ENCODE assay signal across 1 cellular context in the genomic region with DNA sequence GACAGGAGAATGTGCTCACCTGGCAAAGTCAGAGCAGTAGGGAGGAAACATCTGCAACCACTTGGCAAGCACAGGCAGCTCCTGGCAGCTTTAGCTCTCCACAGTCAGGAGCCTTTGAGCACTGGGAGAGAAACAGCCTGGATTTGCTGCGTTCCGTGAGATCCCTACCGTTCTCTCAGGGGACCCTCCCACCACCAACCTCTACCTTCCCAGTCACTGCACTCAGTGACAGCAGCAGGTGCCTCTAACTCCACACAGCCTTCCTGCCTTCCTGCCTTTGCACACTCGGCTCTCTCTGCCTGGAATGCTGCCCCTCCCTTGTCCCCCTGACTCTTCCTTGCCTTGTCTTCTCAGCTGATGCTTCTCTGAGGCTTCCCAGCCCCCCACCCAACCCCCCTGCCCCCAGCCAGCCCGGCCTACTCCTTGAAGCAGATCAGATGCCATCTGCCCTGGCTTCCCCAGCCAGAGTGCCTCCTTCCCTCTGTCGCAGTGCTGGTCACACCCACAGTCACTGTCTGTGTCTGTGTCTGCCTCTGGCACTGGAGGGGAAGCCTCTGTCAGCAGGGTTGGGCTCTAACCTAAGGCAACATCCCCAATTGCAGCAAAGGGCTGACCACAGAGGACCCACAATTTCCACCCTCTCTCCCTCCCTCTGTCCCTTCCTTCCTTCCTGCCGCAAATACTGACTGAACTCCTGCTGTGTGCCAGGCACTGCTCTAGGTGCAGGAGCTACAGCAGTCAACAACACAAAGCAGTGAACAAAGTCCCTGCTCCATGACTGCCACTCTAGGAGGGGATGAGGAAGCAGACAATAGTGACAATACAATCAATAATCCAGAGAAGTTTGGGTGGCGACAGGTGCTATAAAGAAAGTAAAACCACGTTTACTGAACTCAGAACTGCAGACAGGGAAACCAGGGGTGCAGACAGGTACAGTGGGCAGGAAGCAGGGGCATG.
TF ChIP-seq lines count a peak whose summit lies in the region.

No MANE protein-coding gene starts in this region.

TF ChIP-seq in HepG2, 621 proteins besides CTCF, POLR2A, EP300 and RAD21 (continued from another document and continues in another):
- TF ChIP-seq, protein P1, sequence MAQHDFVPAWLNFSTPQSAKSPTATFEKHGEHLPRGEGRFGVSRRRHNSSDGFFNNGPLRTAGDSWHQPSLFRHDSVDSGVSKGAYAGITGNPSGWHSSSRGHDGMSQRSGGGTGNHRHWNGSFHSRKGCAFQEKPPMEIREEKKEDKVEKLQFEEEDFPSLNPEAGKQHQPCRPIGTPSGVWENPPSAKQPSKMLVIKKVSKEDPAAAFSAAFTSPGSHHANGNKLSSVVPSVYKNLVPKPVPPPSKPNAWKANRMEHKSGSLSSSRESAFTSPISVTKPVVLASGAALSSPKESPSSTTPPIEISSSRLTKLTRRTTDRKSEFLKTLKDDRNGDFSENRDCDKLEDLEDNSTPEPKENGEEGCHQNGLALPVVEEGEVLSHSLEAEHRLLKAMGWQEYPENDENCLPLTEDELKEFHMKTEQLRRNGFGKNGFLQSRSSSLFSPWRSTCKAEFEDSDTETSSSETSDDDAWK (CRISPR knock-in tag; IDR thresholded peaks at IDR 0.05) = no peak
- TF ChIP-seq HNRNPL (IDR thresholded peaks at IDR 0.05; ENCODE audit: low read depth, low read length) (no peak), AHR (CRISPR knock-in tag; IDR thresholded peaks at IDR 0.05) (no peak), RELA (CRISPR knock-in tag; IDR thresholded peaks at IDR 0.05) (no peak), NR2F6 (IDR thresholded peaks at IDR 0.05) (no peak), NR2F6 (CRISPR knock-in tag; IDR thresholded peaks at IDR 0.05) (no peak), ZNF879 (CRISPR knock-in tag; IDR thresholded peaks at IDR 0.05) (no peak), FOXK1 (CRISPR knock-in tag; IDR thresholded peaks at IDR 0.05; ENCODE audit: borderline replicate concordance, low read depth) (no peak), ZZZ3 (CRISPR knock-in tag; IDR thresholded peaks at IDR 0.05; ENCODE audit: borderline replicate concordance) (no peak), CAMTA2 (CRISPR knock-in tag; IDR thresholded peaks at IDR 0.05; ENCODE audit: borderline replicate concordance) (no peak), ZNF30 (CRISPR knock-in tag; IDR thresholded peaks at IDR 0.05) (no peak), SKI (IDR thresholded peaks at IDR 0.05; ENCODE audit: partially characterized antibody) (no peak), SOX13 (IDR thresholded peaks at IDR 0.05) (no peak), SOX13 (CRISPR knock-in tag; conservative IDR thresholded peaks at IDR 0.05 in 1 of 2, IDR thresholded peaks at IDR 0.05 in 1 of 2) (peak in 1 of 2 experiments; percentile 63; a peak in 1 of 4 replicates), SOX6 (IDR thresholded peaks at IDR 0.05) (no peak), SOX6 (CRISPR knock-in tag; IDR thresholded peaks at IDR 0.05) (0 out of 2 replicates have a peak, but pooled peaks have one; percentile 37), ZBTB21 (CRISPR knock-in tag; IDR thresholded peaks at IDR 0.05) (no peak), CREB1 (IDR thresholded peaks at IDR 0.05) (no peak), CREB1 (CRISPR knock-in tag; IDR thresholded peaks at IDR 0.05) (no peak), SIN3B (IDR thresholded peaks at IDR 0.05; ENCODE audit: low read length) (no peak), ZNF296 (CRISPR knock-in tag; conservative IDR thresholded peaks at IDR 0.05) (no peak), SNAPC2 (CRISPR knock-in tag; IDR thresholded peaks at IDR 0.05) (no peak), ZSCAN22 (CRISPR knock-in tag; IDR thresholded peaks at IDR 0.05) (no peak), RFX1 (IDR thresholded peaks at IDR 0.05) (no peak), ZSCAN31 (CRISPR knock-in tag; IDR thresholded peaks at IDR 0.05; ENCODE audit: low read depth) (0 out of 2 replicates have a peak, but pooled peaks have one; percentile 8)
- TF ChIP-seq, protein P2, sequence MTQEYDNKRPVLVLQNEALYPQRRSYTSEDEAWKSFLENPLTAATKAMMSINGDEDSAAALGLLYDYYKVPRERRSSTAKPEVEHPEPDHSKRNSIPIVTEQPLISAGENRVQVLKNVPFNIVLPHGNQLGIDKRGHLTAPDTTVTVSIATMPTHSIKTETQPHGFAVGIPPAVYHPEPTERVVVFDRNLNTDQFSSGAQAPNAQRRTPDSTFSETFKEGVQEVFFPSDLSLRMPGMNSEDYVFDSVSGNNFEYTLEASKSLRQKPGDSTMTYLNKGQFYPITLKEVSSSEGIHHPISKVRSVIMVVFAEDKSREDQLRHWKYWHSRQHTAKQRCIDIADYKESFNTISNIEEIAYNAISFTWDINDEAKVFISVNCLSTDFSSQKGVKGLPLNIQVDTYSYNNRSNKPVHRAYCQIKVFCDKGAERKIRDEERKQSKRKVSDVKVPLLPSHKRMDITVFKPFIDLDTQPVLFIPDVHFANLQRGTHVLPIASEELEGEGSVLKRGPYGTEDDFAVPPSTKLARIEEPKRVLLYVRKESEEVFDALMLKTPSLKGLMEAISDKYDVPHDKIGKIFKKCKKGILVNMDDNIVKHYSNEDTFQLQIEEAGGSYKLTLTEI (CRISPR knock-in tag; conservative IDR thresholded peaks at IDR 0.05) = no peak
- TF ChIP-seq, protein P3, sequence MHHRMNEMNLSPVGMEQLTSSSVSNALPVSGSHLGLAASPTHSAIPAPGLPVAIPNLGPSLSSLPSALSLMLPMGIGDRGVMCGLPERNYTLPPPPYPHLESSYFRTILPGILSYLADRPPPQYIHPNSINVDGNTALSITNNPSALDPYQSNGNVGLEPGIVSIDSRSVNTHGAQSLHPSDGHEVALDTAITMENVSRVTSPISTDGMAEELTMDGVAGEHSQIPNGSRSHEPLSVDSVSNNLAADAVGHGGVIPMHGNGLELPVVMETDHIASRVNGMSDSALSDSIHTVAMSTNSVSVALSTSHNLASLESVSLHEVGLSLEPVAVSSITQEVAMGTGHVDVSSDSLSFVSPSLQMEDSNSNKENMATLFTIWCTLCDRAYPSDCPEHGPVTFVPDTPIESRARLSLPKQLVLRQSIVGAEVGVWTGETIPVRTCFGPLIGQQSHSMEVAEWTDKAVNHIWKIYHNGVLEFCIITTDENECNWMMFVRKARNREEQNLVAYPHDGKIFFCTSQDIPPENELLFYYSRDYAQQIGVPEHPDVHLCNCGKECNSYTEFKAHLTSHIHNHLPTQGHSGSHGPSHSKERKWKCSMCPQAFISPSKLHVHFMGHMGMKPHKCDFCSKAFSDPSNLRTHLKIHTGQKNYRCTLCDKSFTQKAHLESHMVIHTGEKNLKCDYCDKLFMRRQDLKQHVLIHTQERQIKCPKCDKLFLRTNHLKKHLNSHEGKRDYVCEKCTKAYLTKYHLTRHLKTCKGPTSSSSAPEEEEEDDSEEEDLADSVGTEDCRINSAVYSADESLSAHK (CRISPR knock-in tag; IDR thresholded peaks at IDR 0.05; ENCODE audit: borderline replicate concordance) = no peak
- TF ChIP-seq, protein P4, sequence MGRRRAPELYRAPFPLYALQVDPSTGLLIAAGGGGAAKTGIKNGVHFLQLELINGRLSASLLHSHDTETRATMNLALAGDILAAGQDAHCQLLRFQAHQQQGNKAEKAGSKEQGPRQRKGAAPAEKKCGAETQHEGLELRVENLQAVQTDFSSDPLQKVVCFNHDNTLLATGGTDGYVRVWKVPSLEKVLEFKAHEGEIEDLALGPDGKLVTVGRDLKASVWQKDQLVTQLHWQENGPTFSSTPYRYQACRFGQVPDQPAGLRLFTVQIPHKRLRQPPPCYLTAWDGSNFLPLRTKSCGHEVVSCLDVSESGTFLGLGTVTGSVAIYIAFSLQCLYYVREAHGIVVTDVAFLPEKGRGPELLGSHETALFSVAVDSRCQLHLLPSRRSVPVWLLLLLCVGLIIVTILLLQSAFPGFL (CRISPR knock-in tag; IDR thresholded peaks at IDR 0.05) = no peak
- TF ChIP-seq, protein P5, sequence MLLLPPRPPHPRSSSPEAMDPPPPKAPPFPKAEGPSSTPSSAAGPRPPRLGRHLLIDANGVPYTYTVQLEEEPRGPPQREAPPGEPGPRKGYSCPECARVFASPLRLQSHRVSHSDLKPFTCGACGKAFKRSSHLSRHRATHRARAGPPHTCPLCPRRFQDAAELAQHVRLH (CRISPR knock-in tag; IDR thresholded peaks at IDR 0.05; ENCODE audit: borderline replicate concordance, low read depth) = no peak
- TF ChIP-seq, protein P6, sequence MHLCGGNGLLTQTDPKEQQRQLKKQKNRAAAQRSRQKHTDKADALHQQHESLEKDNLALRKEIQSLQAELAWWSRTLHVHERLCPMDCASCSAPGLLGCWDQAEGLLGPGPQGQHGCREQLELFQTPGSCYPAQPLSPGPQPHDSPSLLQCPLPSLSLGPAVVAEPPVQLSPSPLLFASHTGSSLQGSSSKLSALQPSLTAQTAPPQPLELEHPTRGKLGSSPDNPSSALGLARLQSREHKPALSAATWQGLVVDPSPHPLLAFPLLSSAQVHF (CRISPR knock-in tag; IDR thresholded peaks at IDR 0.05) = no peak
- TF ChIP-seq, protein P7, sequence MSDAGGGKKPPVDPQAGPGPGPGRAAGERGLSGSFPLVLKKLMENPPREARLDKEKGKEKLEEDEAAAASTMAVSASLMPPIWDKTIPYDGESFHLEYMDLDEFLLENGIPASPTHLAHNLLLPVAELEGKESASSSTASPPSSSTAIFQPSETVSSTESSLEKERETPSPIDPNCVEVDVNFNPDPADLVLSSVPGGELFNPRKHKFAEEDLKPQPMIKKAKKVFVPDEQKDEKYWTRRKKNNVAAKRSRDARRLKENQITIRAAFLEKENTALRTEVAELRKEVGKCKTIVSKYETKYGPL (CRISPR knock-in tag; IDR thresholded peaks at IDR 0.05) = no peak
- TF ChIP-seq, protein P8, sequence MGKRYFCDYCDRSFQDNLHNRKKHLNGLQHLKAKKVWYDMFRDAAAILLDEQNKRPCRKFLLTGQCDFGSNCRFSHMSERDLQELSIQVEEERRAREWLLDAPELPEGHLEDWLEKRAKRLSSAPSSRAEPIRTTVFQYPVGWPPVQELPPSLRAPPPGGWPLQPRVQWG (CRISPR knock-in tag; IDR thresholded peaks at IDR 0.05; ENCODE audit: borderline replicate concordance, low read depth) = no peak
- TF ChIP-seq, protein P9, sequence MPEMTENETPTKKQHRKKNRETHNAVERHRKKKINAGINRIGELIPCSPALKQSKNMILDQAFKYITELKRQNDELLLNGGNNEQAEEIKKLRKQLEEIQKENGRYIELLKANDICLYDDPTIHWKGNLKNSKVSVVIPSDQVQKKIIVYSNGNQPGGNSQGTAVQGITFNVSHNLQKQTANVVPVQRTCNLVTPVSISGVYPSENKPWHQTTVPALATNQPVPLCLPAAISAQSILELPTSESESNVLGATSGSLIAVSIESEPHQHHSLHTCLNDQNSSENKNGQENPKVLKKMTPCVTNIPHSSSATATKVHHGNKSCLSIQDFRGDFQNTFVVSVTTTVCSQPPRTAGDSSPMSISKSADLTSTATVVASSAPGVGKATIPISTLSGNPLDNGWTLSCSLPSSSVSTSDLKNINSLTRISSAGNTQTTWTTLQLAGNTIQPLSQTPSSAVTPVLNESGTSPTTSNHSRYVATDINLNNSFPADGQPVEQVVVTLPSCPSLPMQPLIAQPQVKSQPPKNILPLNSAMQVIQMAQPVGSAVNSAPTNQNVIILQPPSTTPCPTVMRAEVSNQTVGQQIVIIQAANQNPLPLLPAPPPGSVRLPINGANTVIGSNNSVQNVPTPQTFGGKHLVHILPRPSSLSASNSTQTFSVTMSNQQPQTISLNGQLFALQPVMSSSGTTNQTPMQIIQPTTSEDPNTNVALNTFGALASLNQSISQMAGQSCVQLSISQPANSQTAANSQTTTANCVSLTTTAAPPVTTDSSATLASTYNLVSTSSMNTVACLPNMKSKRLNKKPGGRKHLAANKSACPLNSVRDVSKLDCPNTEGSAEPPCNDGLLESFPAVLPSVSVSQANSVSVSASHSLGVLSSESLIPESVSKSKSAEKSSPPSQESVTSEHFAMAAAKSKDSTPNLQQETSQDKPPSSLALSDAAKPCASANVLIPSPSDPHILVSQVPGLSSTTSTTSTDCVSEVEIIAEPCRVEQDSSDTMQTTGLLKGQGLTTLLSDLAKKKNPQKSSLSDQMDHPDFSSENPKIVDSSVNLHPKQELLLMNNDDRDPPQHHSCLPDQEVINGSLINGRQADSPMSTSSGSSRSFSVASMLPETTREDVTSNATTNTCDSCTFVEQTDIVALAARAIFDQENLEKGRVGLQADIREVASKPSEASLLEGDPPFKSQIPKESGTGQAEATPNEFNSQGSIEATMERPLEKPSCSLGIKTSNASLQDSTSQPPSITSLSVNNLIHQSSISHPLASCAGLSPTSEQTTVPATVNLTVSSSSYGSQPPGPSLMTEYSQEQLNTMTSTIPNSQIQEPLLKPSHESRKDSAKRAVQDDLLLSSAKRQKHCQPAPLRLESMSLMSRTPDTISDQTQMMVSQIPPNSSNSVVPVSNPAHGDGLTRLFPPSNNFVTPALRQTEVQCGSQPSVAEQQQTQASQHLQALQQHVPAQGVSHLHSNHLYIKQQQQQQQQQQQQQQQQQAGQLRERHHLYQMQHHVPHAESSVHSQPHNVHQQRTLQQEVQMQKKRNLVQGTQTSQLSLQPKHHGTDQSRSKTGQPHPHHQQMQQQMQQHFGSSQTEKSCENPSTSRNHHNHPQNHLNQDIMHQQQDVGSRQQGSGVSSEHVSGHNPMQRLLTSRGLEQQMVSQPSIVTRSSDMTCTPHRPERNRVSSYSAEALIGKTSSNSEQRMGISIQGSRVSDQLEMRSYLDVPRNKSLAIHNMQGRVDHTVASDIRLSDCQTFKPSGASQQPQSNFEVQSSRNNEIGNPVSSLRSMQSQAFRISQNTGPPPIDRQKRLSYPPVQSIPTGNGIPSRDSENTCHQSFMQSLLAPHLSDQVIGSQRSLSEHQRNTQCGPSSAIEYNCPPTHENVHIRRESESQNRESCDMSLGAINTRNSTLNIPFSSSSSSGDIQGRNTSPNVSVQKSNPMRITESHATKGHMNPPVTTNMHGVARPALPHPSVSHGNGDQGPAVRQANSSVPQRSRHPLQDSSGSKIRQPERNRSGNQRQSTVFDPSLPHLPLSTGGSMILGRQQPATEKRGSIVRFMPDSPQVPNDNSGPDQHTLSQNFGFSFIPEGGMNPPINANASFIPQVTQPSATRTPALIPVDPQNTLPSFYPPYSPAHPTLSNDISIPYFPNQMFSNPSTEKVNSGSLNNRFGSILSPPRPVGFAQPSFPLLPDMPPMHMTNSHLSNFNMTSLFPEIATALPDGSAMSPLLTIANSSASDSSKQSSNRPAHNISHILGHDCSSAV (CRISPR knock-in tag; IDR thresholded peaks at IDR 0.05; ENCODE audit: borderline replicate concordance) = no peak
- TF ChIP-seq, protein P10, sequence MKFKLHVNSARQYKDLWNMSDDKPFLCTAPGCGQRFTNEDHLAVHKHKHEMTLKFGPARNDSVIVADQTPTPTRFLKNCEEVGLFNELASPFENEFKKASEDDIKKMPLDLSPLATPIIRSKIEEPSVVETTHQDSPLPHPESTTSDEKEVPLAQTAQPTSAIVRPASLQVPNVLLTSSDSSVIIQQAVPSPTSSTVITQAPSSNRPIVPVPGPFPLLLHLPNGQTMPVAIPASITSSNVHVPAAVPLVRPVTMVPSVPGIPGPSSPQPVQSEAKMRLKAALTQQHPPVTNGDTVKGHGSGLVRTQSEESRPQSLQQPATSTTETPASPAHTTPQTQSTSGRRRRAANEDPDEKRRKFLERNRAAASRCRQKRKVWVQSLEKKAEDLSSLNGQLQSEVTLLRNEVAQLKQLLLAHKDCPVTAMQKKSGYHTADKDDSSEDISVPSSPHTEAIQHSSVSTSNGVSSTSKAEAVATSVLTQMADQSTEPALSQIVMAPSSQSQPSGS (CRISPR knock-in tag; IDR thresholded peaks at IDR 0.05) = no peak
- TF ChIP-seq, protein P11, sequence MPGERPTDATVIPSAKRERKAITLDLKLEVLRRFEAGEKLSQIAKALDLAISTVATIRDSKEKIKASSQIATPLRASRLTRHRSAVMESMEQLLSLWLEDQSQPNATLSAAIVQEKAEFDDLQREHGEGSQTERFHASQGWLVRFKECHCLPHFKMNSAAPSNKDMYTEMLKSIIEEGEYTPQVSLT (CRISPR knock-in tag; IDR thresholded peaks at IDR 0.05; ENCODE audit: borderline replicate concordance, low read depth) = no peak
